In the genomic region with DNA sequence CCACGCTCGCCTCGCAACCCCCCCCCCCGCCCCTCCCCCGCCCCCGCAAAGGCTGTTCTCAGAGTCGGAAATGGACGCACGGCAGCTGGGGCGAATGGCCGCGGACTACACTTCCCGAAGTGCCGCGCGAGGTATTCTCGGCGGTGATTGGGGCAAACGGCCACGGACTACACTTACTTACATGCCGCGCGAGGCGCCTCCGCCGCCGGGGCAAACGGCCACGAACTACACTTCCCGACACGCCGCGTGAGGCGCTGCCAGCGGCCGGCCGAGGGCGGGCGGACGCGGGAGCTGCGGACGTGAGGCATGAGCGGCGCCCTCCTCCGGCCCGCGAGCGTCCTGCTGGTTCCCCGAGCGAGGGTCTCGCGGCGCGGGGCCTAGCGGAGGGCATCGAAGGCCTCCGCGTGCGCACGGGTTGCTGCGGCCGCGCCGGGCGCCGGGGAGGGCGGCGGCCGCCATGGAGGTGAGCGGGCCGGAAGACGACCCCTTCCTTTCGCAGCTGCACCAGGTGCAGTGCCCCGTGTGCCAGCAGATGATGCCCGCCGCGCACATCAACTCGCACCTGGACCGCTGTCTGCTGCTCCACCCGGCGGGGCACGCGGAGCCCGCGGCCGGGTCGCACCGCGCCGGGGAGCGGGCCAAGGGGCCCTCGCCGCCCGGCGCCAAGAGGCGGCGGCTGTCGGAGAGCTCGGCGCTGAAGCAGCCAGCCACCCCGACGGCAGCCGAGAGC, we compare ENCODE assay signal across 8 cellular contexts. TPM values are rescaled to one million over a fixed set of nuclear protein-coding genes. Genes with fewer than 3 reads are reported as not detected.
A peak's percentile ranks its signal among the peaks of the same experiment; 100 is the strongest.
DNase-seq lines count a peak whose midpoint lies in the region; ATAC-seq and TF ChIP-seq lines count a peak whose summit lies in the region.

A gene (plus strand): TSS at position 228 of the 730 bp plus-strand sequence. CDS start 230 bp downstream, at position 458.

- no peaks in the 10 kb centered on the region for H3K27me3 ChIP-seq in liver (ENCODE audit: control insufficient read depth in 4 of 4, insufficient read depth in 4 of 4, low read length in 3 of 4)

- peak within 1 kb of the TSS; percentile 73 to 88 for H3K9ac ChIP-seq in liver (ENCODE audit: low read depth in 1 of 2, low read length in 2 of 2)

- no peaks in the 10 kb centered on the region for H3K9me3 ChIP-seq in liver (ENCODE audit: control insufficient read depth in 4 of 4, low read length in 3 of 4)

- peak; percentile 85 for ATAC-seq in GM19395 (IDR thresholded peaks at IDR 0.05; ENCODE audit: unreplicated experiment)
- ATAC-seq in HG03565 (IDR thresholded peaks at IDR 0.05; ENCODE audit: unreplicated experiment), result peak; percentile 86

- peak within 1 kb of the TSS; percentile 94 for H3K27ac ChIP-seq in liver (ENCODE audit: low read depth in 1 of 2, low read length in 2 of 2)

- TF ChIP-seq CTCF in liver (IDR thresholded peaks at IDR 0.05; ENCODE audit: low read depth, low read length, missing input control), result peak; percentile 52

- no peak for TF ChIP-seq RAD21 in liver (IDR thresholded peaks at IDR 0.05)

- under 1% methylated on average over 104 of the region's 104 CpGs for WGBS in liver

- DNase-seq in C1 segment of cervical spinal cord (lab: John Stamatoyannopoulos, UW) (peak; percentile 91 to 100 (median 98)), NCI-H748 treated with DMSO at 0.1 percent for 48 hours (lab: John Stamatoyannopoulos, UW) (peak; percentile 97), dermis blood vessel endothelial cell (peak; percentile 99)
- DNase-seq in activated CD4-positive, alpha-beta T cell treated with anti-CD3 and anti-CD28 coated beads, Interleukin-2, amount 50 U/mL, for 4 hours, result peak; percentile 94 to 96
- DNase-seq in stimulated activated CD4-positive, alpha-beta T cell treated with anti-CD3 and anti-CD28 coated beads, Interleukin-4, amount 100 ng/mL, for 24 hours, result peak; percentile 96

- peaks cover 4 to 29% (median 22%) of the 10 kb centered on the region in 4 donors for H3K4me1 ChIP-seq in liver (ENCODE audit: control insufficient read depth in 4 of 4, insufficient read depth in 4 of 4, low read length in 3 of 4)

- peaks cover 0 to 3% (median 0%) of the 10 kb centered on the region in 4 donors for H3K36me3 ChIP-seq in liver (ENCODE audit: control insufficient read depth in 4 of 4, insufficient read depth in 3 of 4, low read depth in 1 of 4, low read length in 3 of 4)

- H3K4me3 ChIP-seq in liver (ENCODE audit: low read depth in 1 of 3, low read length in 3 of 3), result peak within 1 kb of the TSS; percentile 87 to 96 (median 92)

TF ChIP-seq in liver, 16 proteins besides CTCF, POLR2A, EP300 and RAD21:
- TF ChIP-seq, protein P1, sequence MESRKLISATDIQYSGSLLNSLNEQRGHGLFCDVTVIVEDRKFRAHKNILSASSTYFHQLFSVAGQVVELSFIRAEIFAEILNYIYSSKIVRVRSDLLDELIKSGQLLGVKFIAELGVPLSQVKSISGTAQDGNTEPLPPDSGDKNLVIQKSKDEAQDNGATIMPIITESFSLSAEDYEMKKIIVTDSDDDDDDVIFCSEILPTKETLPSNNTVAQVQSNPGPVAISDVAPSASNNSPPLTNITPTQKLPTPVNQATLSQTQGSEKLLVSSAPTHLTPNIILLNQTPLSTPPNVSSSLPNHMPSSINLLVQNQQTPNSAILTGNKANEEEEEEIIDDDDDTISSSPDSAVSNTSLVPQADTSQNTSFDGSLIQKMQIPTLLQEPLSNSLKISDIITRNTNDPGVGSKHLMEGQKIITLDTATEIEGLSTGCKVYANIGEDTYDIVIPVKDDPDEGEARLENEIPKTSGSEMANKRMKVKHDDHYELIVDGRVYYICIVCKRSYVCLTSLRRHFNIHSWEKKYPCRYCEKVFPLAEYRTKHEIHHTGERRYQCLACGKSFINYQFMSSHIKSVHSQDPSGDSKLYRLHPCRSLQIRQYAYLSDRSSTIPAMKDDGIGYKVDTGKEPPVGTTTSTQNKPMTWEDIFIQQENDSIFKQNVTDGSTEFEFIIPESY (IDR thresholded peaks at IDR 0.05), result peak; percentile 0
- peak in 1 of 2 donors; percentile 13 for TF ChIP-seq RXRA (IDR thresholded peaks at IDR 0.05)
- peak; percentile 2 for TF ChIP-seq TAF1 (conservative IDR thresholded peaks at IDR 0.05)
- peak in 1 of 2 donors; percentile 76 for TF ChIP-seq GABPA (IDR thresholded peaks at IDR 0.05 in 1 of 2, conservative IDR thresholded peaks at IDR 0.05 in 1 of 2)
- TF ChIP-seq FOXA2 (IDR thresholded peaks at IDR 0.05), result no peak
- TF ChIP-seq, protein P2, sequence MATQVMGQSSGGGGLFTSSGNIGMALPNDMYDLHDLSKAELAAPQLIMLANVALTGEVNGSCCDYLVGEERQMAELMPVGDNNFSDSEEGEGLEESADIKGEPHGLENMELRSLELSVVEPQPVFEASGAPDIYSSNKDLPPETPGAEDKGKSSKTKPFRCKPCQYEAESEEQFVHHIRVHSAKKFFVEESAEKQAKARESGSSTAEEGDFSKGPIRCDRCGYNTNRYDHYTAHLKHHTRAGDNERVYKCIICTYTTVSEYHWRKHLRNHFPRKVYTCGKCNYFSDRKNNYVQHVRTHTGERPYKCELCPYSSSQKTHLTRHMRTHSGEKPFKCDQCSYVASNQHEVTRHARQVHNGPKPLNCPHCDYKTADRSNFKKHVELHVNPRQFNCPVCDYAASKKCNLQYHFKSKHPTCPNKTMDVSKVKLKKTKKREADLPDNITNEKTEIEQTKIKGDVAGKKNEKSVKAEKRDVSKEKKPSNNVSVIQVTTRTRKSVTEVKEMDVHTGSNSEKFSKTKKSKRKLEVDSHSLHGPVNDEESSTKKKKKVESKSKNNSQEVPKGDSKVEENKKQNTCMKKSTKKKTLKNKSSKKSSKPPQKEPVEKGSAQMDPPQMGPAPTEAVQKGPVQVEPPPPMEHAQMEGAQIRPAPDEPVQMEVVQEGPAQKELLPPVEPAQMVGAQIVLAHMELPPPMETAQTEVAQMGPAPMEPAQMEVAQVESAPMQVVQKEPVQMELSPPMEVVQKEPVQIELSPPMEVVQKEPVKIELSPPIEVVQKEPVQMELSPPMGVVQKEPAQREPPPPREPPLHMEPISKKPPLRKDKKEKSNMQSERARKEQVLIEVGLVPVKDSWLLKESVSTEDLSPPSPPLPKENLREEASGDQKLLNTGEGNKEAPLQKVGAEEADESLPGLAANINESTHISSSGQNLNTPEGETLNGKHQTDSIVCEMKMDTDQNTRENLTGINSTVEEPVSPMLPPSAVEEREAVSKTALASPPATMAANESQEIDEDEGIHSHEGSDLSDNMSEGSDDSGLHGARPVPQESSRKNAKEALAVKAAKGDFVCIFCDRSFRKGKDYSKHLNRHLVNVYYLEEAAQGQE (IDR thresholded peaks at IDR 0.05), result no peak
- TF ChIP-seq, protein P3, sequence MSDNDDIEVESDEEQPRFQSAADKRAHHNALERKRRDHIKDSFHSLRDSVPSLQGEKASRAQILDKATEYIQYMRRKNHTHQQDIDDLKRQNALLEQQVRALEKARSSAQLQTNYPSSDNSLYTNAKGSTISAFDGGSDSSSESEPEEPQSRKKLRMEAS (IDR thresholded peaks at IDR 0.05), result no peak
- no peak for TF ChIP-seq NR2F2 (IDR thresholded peaks at IDR 0.05)
- TF ChIP-seq, protein P4, sequence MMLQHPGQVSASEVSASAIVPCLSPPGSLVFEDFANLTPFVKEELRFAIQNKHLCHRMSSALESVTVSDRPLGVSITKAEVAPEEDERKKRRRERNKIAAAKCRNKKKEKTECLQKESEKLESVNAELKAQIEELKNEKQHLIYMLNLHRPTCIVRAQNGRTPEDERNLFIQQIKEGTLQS (IDR thresholded peaks at IDR 0.05), result no peak
- TF ChIP-seq JUND (IDR thresholded peaks at IDR 0.05), result no peak
- TF ChIP-seq HNF4G (IDR thresholded peaks at IDR 0.05), result no peak
- no peak for TF ChIP-seq FOXA1 (IDR thresholded peaks at IDR 0.05)
- peak; percentile 85 to 98 for TF ChIP-seq EGR1 (IDR thresholded peaks at IDR 0.05; ENCODE audit: low read depth in 2 of 2)
- TF ChIP-seq HNF4A (conservative IDR thresholded peaks at IDR 0.05), result no peak
- TF ChIP-seq SP1 (IDR thresholded peaks at IDR 0.05), result peak; percentile 67
- TF ChIP-seq YY1 (IDR thresholded peaks at IDR 0.05), result peak; percentile 94

RNA-seq across cellular contexts. Expression of the gene that starts here (rescaled TPM):
- total RNA-seq in dermis blood vessel endothelial cell (73.6 and 77.3 TPM in 2 replicates), liver (10 to 100 TPM; 27.8 to 32.7 TPM)
- polyA plus RNA-seq in liver, result 10 to 100 TPM in 1 of 2 donors, 1 to 10 TPM in 1; 10.0 to 20.0 TPM

Comparison
In these comparisons a context has a peak if more than half of its experiments do, and no peak if none do; other contexts are left out.
1. Peak in every context shown above with its lines: DNase-seq, ATAC-seq, H3K4me3 ChIP-seq and H3K27ac ChIP-seq.